In genomic region chr6:69893266-69893665, GRCh38 we compare ENCODE assay signal across 4 cellular contexts. TPM values are rescaled to one million over a fixed set of nuclear protein-coding genes. Genes with fewer than 3 reads are reported as not detected.
"Had no signal": no experiment of that assay in that cellular context is flagged by ENCODE, and none has a peak within 500 bp of the region (broad histone marks: within the 10 kb centered on the region; RNA-seq: fewer than 3 reads in every experiment).

No MANE protein-coding gene starts in this region.

RNA-seq across cellular contexts. Expression of gene COL19A1, which starts 26.9 kb away (rescaled TPM):
- total RNA-seq: kidney epithelial cell, pulmonary artery endothelial cell, renal cortical epithelial cell, subcutaneous adipose tissue had no signal
